In genomic region chr7:147563669-147564068, GRCh38 we compare ENCODE assay signal across 9 cellular contexts.
"Had no signal": no experiment of that assay in that cellular context is flagged by ENCODE, and none has a peak within 500 bp of the region (broad histone marks: within the 10 kb centered on the region; RNA-seq: fewer than 3 reads in every experiment).

No MANE protein-coding gene starts in this region.

- H3K27ac Mint-ChIP-seq: IgD-negative memory B cell had no signal

- H3K4me3 Mint-ChIP-seq: IgD-negative memory B cell had no signal

- H3K4me3 ChIP-seq: K562 had no signal

- H3K4me2 ChIP-seq: KMS-11 had no signal

- ATAC-seq: HepG2, K562 had no signal

- H3K4me1 Mint-ChIP-seq: IgD-negative memory B cell had no signal

- DNase-seq: IMR-90, KBM-7, KG1 had no signal

- FAIRE-seq: HepG2, HTR-8/SVneo, K562 had no signal

- H3K9ac ChIP-seq: KMS-11 had no signal

- H3K27me3 Mint-ChIP-seq: IgD-negative memory B cell had no signal

- H3K27ac ChIP-seq: HL-60, KMS-11 had no signal

- H3K36me3 Mint-ChIP-seq: IgD-negative memory B cell had no signal
